9 cellular contexts compared by ENCODE assay signal in the genomic region with DNA sequence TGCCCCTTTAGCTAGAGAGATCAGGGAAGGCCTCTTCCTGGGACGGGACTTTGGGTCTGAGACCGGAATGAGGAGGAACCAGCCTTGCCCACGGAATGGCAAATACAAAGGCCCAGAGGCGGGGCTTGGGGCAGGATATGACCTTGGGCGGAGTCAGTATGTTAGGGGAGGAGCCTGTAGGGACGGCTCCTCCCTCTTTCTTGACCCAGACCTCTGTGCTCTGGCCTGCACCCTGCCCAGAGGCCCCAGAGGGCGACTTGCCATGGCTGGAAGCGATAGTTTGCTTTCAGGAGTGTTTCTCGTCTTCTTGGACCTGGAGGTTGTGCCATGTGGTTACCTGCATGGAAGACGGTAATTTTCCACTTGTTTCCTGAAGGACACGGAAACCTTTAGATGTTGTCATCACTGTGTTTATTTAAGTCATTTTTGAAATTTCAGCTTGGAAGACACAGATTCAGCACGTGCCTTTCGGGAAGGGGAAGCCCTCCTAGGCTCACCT.
DNase-seq lines count a peak whose midpoint lies in the region; ATAC-seq and TF ChIP-seq lines count a peak whose summit lies in the region.
"Had no signal": no experiment of that assay in that cellular context is flagged by ENCODE, and none has a peak within 500 bp of the region (broad histone marks: within the 10 kb centered on the region; RNA-seq: fewer than 3 reads in every experiment).

No MANE protein-coding gene starts in this region.

- no peak overlapping the region for H2AFZ ChIP-seq in SK-N-SH (ENCODE audit: low read depth)

- H3K4me1 ChIP-seq in SK-N-SH (ENCODE audit: control insufficient read depth in 1 of 2, insufficient read depth in 2 of 2, low read depth in 1 of 2, low read length in 1 of 2) (peaks cover 15 to 68% of the 10 kb centered on the region in 2 experiments; a peak in 3 of 4 replicates), mucosa of rectum (ENCODE audit: control insufficient read depth in 2 of 2, insufficient read depth in 2 of 2, low read length in 2 of 2) (peaks cover 73 to 88% of the 10 kb centered on the region in 2 donors), urinary bladder (ENCODE audit: insufficient read depth) (no peaks in the 10 kb centered on the region)

- POLR2A ChIA-PET in SK-N-SH (lab: Yijun Ruan, JAX) = no interaction called here

- TF ChIP-seq CTCF in SK-N-SH (IDR thresholded peaks at IDR 0.05) (no peak), endothelial cell (IDR thresholded peaks at IDR 0.05; ENCODE audit: unreplicated experiment) (no peak)

- H4K20me1 ChIP-seq in SK-N-SH (ENCODE audit: insufficient read depth) = peaks cover 72% of the 10 kb centered on the region

- peak overlapping the region; percentile 81 for H3K4me3 Mint-ChIP-seq in endothelial cell (ENCODE audit: unreplicated experiment)

- CTCF ChIA-PET in SK-N-SH (lab: Yijun Ruan, JAX) = interaction anchor here (0.7 to 2.4 kb wide), 2 partner anchors 191 to 362 kb away, joined by 3 to 6 read pairs; no protein-coding TSS in a partner anchor

- no peak overlapping the region for H3K4me2 ChIP-seq in SK-N-SH

- no peak for TF ChIP-seq RAD21 in SK-N-SH (IDR thresholded peaks at IDR 0.05; ENCODE audit: low read length)

- no peak overlapping the region for H3K9ac ChIP-seq in SK-N-SH
- peak overlapping the region; percentile 84 to 94 for H3K9ac ChIP-seq in mucosa of rectum (ENCODE audit: low read depth in 1 of 2, low read length in 2 of 2)

- H3K27me3 Mint-ChIP-seq in endothelial cell (ENCODE audit: unreplicated experiment) = peaks cover 32% of the 10 kb centered on the region

- no peaks in the 10 kb centered on the region for H3F3A ChIP-seq in SK-N-SH (replicated peaks; ENCODE audit: insufficient read depth)

- no peaks in the 10 kb centered on the region for H3K9me3 Mint-ChIP-seq in endothelial cell (ENCODE audit: unreplicated experiment)

- no peak overlapping the region for H3K4me3 ChIP-seq in SK-N-SH (ENCODE audit: low read depth in 2 of 2, low read length in 1 of 2)
- H3K4me3 ChIP-seq in mucosa of rectum (ENCODE audit: low read length in 2 of 2) = peak overlapping the region; percentile 64 to 82
- H3K4me3 ChIP-seq in urinary bladder (ENCODE audit: low read depth, low read length) = no peak overlapping the region

- H3K27ac ChIP-seq in SK-N-SH (ENCODE audit: low read depth in 2 of 2, low read length in 1 of 2) (no peak overlapping the region; a peak in 1 of 4 replicates), mucosa of rectum (ENCODE audit: low read depth in 2 of 2, low read length in 2 of 2) (peak overlapping the region; percentile 94 to 98), urinary bladder (ENCODE audit: low read depth) (peak overlapping the region; percentile 57)

- TF ChIP-seq EP300 in SK-N-SH (IDR thresholded peaks at IDR 0.05; ENCODE audit: borderline replicate concordance in 1 of 2, low read depth in 1 of 2, low read length in 1 of 2) = no peak

- ATAC-seq in SK-N-SH treated with all-trans-retinoic acid at 6 μM for 48 hours = no peak
- no peak for ATAC-seq in GM18519 (IDR thresholded peaks at IDR 0.05; ENCODE audit: low FRiP score, unreplicated experiment)
- no peak for ATAC-seq in HG03378 (IDR thresholded peaks at IDR 0.05; ENCODE audit: unreplicated experiment)

- DNase-seq in SK-N-SH (peak; percentile 60), endothelial cell (ENCODE audit: low spot score) (no peak), DMS53 (lab: John Stamatoyannopoulos, UW) (no peak)
- DNase-seq: stimulated activated naive CD4-positive, alpha-beta T cell treated with Interleukin-2 at 50 U/mL for 16 hours had no signal

- no peaks in the 10 kb centered on the region for H3K9me3 ChIP-seq in SK-N-SH
- H3K9me3 ChIP-seq in mucosa of rectum (ENCODE audit: control insufficient read depth in 2 of 2, low read length in 2 of 2) = no peaks in the 10 kb centered on the region

- H3K79me2 ChIP-seq in SK-N-SH (ENCODE audit: insufficient read depth) = peaks cover 60% of the 10 kb centered on the region

- WGBS in SK-N-SH (ENCODE audit: low lambda C conversion rate) = 95% methylated on average over 12 of the region's 13 CpGs
- WGBS in urinary bladder = 67% methylated on average over 13 of the region's 13 CpGs

- peaks cover 62% of the 10 kb centered on the region for H3K4me1 Mint-ChIP-seq in endothelial cell (ENCODE audit: unreplicated experiment)

- H3K27me3 ChIP-seq in SK-N-SH (ENCODE audit: insufficient read depth) (no peaks in the 10 kb centered on the region), mucosa of rectum (ENCODE audit: control insufficient read depth in 2 of 2, insufficient read depth in 2 of 2, low read length in 2 of 2) (no peaks in the 10 kb centered on the region)

- peak overlapping the region; percentile 74 for H3K27ac Mint-ChIP-seq in endothelial cell (ENCODE audit: unreplicated experiment)

- H3K9me2 ChIP-seq in SK-N-SH = no peaks in the 10 kb centered on the region

- H3K36me3 ChIP-seq in SK-N-SH (replicated peaks in 1 of 2; ENCODE audit: control insufficient read depth in 1 of 2, insufficient read depth in 2 of 2, low read length in 1 of 2) (no peaks in the 10 kb centered on the region), mucosa of rectum (ENCODE audit: control insufficient read depth in 2 of 2, insufficient read depth in 2 of 2, low read length in 2 of 2) (no peaks in the 10 kb centered on the region), urinary bladder (ENCODE audit: insufficient read depth) (no peaks in the 10 kb centered on the region)

- H3K36me3 Mint-ChIP-seq in endothelial cell (ENCODE audit: low read depth, unreplicated experiment) = peaks cover 9% of the 10 kb centered on the region

TF ChIP-seq in SK-N-SH, 30 proteins besides CTCF, POLR2A, EP300 and RAD21 (continues in another document):
- TF ChIP-seq RCOR1 (IDR thresholded peaks at IDR 0.05; ENCODE audit: low read length) = no peak
- no peak for TF ChIP-seq MXI1 (IDR thresholded peaks at IDR 0.05; ENCODE audit: low read depth, low read length)
- no peak for TF ChIP-seq SIN3A (IDR thresholded peaks at IDR 0.05; ENCODE audit: borderline replicate concordance, low read depth, low read length)
- TF ChIP-seq RXRA (IDR thresholded peaks at IDR 0.05; ENCODE audit: borderline replicate concordance, low read depth) = no peak
- no peak for TF ChIP-seq PBX3 (IDR thresholded peaks at IDR 0.05)
- TF ChIP-seq, protein P1, sequence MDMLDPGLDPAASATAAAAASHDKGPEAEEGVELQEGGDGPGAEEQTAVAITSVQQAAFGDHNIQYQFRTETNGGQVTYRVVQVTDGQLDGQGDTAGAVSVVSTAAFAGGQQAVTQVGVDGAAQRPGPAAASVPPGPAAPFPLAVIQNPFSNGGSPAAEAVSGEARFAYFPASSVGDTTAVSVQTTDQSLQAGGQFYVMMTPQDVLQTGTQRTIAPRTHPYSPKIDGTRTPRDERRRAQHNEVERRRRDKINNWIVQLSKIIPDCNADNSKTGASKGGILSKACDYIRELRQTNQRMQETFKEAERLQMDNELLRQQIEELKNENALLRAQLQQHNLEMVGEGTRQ (IDR thresholded peaks at IDR 0.05; ENCODE audit: borderline replicate concordance, low read depth, low read length) = no peak
- TF ChIP-seq, protein P2, sequence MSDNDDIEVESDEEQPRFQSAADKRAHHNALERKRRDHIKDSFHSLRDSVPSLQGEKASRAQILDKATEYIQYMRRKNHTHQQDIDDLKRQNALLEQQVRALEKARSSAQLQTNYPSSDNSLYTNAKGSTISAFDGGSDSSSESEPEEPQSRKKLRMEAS (IDR thresholded peaks at IDR 0.05; ENCODE audit: low read depth) = no peak
- no peak for TF ChIP-seq GABPA (IDR thresholded peaks at IDR 0.05; ENCODE audit: low read depth)

TF ChIP-seq in SK-N-SH treated with all-trans-retinoic acid at 6 μM for 48 hours, 23 proteins besides CTCF, POLR2A, EP300 and RAD21:
- TF ChIP-seq BACH2 (CRISPR knock-in tag; IDR thresholded peaks at IDR 0.05; ENCODE audit: borderline replicate concordance) = no peak
- no peak for TF ChIP-seq TCF4 (CRISPR knock-in tag; IDR thresholded peaks at IDR 0.05; ENCODE audit: borderline replicate concordance)

Comparison
In these comparisons a context has a peak if more than half of its experiments do, and no peak if none do; other contexts are left out.
1. H3K27ac ChIP-seq: peak in mucosa of rectum (2 of 2) and urinary bladder (single experiment); none in SK-N-SH (0 of 2).
2. H3K4me3 ChIP-seq: peak in mucosa of rectum (2 of 2); none in SK-N-SH (0 of 2) and urinary bladder (single experiment).